19 cellular contexts compared by ENCODE assay signal in the genomic region with DNA sequence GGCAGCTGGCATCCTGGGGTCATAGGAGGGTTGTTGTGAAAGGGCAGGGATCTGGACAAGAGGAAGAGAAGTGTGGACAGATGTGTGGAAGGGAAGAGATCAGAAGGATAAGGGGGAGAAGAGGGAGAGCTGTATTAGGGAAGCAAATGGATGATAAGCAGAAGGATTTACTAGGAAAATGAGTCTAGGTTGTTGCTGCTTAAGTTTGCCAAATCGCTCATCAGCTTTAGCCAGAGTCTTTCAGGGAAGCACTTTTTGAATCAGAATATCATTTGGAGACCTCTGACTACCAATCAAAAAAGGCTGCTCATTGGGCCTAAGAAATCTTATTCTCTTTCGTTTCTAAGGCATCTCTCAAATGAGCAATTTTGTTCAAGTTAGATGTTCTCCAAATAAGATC. TPM values are rescaled to one million over a fixed set of nuclear protein-coding genes. Genes with fewer than 3 reads are reported as not detected.
DNase-seq lines count a peak whose midpoint lies in the region; ATAC-seq lines count a peak whose summit lies in the region.
"Had no signal": no experiment of that assay in that cellular context is flagged by ENCODE, and none has a peak within 500 bp of the region (broad histone marks: within the 10 kb centered on the region; RNA-seq: fewer than 3 reads in every experiment).

No MANE protein-coding gene starts in this region.

- H3K9me3 ChIP-seq in T-helper 17 cell (ENCODE audit: control insufficient read depth, low read length, poor library complexity, severe bottlenecking), result no peaks in the 10 kb centered on the region
- H3K9me3 ChIP-seq: suprapubic skin had no signal

- DNase-seq in activated naive CD4-positive, alpha-beta T cell treated with anti-CD3 and anti-CD28 coated beads, Interleukin-2, amount 50 U/mL, for 16 hours, result no peak
- DNase-seq in T-helper 17 cell (no peak), iPS-NIHi7 (ENCODE audit: extremely low spot score) (peak; percentile 1), A172 (ENCODE audit: low spot score) (no peak)
- DNase-seq in stimulated activated effector memory CD8-positive, alpha-beta T cell treated with anti-CD3 and anti-CD28 coated beads, Interleukin-12 subunit alpha, Interleukin-12 subunit beta, amount 100 ng/mL, for 72 hours (ENCODE audit: low spot score in 2 of 2), result no peak
- DNase-seq: activated CD4-positive, alpha-beta T cell treated with anti-CD3 and anti-CD28 coated beads for 1 hour; activated T-cell treated with anti-CD3 and anti-CD28 coated beads, Interleukin-2, amount 50 U/mL, for 1 hour; anterior cingulate cortex; effector memory CD4-positive, alpha-beta T cell; KBM-7; NCI-H1048; NCI-H2081 treated with DMSO at 0.1 percent for 48 hours; NCI-H524 treated with DMSO at 0.1 percent for 48 hours; SHP77 had no signal

- ATAC-seq in T-helper 17 cell (no peak), HG02981 (IDR thresholded peaks at IDR 0.05; ENCODE audit: unreplicated experiment) (no peak), HG03432 (IDR thresholded peaks at IDR 0.05; ENCODE audit: unreplicated experiment) (no peak)
- ATAC-seq in stimulated activated effector memory CD8-positive, alpha-beta T cell treated with anti-CD3 and anti-CD28 coated beads, Interleukin-12 subunit alpha, Interleukin-12 subunit beta, amount 100 ng/mL, for 72 hours, result no peak
- ATAC-seq: HCT116 had no signal

- no peaks in the 10 kb centered on the region for H3K9me3 Mint-ChIP-seq in activated naive CD4-positive, alpha-beta T cell treated with anti-CD3 and anti-CD28 coated beads, Interleukin-2, amount 50 U/mL, for 24 hours
- H3K9me3 Mint-ChIP-seq in stimulated activated effector memory CD8-positive, alpha-beta T cell treated with anti-CD3 and anti-CD28 coated beads, Interleukin-12 subunit alpha, Interleukin-12 subunit beta, amount 100 ng/mL, for 72 hours, result no peaks in the 10 kb centered on the region

- no peaks in the 10 kb centered on the region for H3K27me3 Mint-ChIP-seq in activated naive CD4-positive, alpha-beta T cell treated with anti-CD3 and anti-CD28 coated beads, Interleukin-2, amount 50 U/mL, for 24 hours
- H3K27me3 Mint-ChIP-seq in T-helper 17 cell, result no peaks in the 10 kb centered on the region

- peak overlapping the region; percentile 15 for H3K27ac Mint-ChIP-seq in activated naive CD4-positive, alpha-beta T cell treated with anti-CD3 and anti-CD28 coated beads, Interleukin-2, amount 50 U/mL, for 24 hours
- H3K27ac Mint-ChIP-seq in T-helper 17 cell, result peak overlapping the region; percentile 90
- peak overlapping the region; percentile 97 for H3K27ac Mint-ChIP-seq in stimulated activated effector memory CD8-positive, alpha-beta T cell treated with anti-CD3 and anti-CD28 coated beads, Interleukin-12 subunit alpha, Interleukin-12 subunit beta, amount 100 ng/mL, for 72 hours

- H3K4me1 Mint-ChIP-seq in activated naive CD4-positive, alpha-beta T cell treated with anti-CD3 and anti-CD28 coated beads, Interleukin-2, amount 50 U/mL, for 24 hours, result peaks cover 36% of the 10 kb centered on the region
- peaks cover 23% of the 10 kb centered on the region for H3K4me1 Mint-ChIP-seq in T-helper 17 cell
- peaks cover 58% of the 10 kb centered on the region for H3K4me1 Mint-ChIP-seq in stimulated activated effector memory CD8-positive, alpha-beta T cell treated with anti-CD3 and anti-CD28 coated beads, Interleukin-12 subunit alpha, Interleukin-12 subunit beta, amount 100 ng/mL, for 72 hours

- H3K4me3 Mint-ChIP-seq in activated naive CD4-positive, alpha-beta T cell treated with anti-CD3 and anti-CD28 coated beads, Interleukin-2, amount 50 U/mL, for 24 hours, result peak overlapping the region; percentile 93
- no peak overlapping the region for H3K4me3 Mint-ChIP-seq in T-helper 17 cell
- H3K4me3 Mint-ChIP-seq in stimulated activated effector memory CD8-positive, alpha-beta T cell treated with anti-CD3 and anti-CD28 coated beads, Interleukin-12 subunit alpha, Interleukin-12 subunit beta, amount 100 ng/mL, for 72 hours, result peak overlapping the region; percentile 96

- peaks cover 1% of the 10 kb centered on the region for H3K36me3 Mint-ChIP-seq in activated naive CD4-positive, alpha-beta T cell treated with anti-CD3 and anti-CD28 coated beads, Interleukin-2, amount 50 U/mL, for 24 hours
- H3K36me3 Mint-ChIP-seq in T-helper 17 cell (ENCODE audit: low read depth), result peaks cover 7% of the 10 kb centered on the region
- peaks cover 46% of the 10 kb centered on the region for H3K36me3 Mint-ChIP-seq in stimulated activated effector memory CD8-positive, alpha-beta T cell treated with anti-CD3 and anti-CD28 coated beads, Interleukin-12 subunit alpha, Interleukin-12 subunit beta, amount 100 ng/mL, for 72 hours

RNA-seq across cellular contexts. Expression of a gene that starts 2.6 kb away (rescaled TPM):
- total RNA-seq in T-helper 17 cell, result 10 to 100 TPM; 38.9 to 51.4 TPM
- 12.2 and 15.4 TPM in 2 replicates for total RNA-seq in A172 (2014; rRNA removed; shearing (Covaris generic))

RNA-seq across cellular contexts. Expression of a gene that starts 58.8 kb away (rescaled TPM):
- under 1 TPM in 1 of 2 donors, not detected in 1; 0.34 TPM for total RNA-seq in T-helper 17 cell
- total RNA-seq in A172 (2014; rRNA removed; shearing (Covaris generic)), result 0.38 and 5.3 TPM in 2 replicates

Comparison
In these comparisons a context has a peak if more than half of its experiments do, and no peak if none do; other contexts are left out.
1. H3K27ac Mint-ChIP-seq: peak in every context shown above with its lines; median percentile 97 in stimulated activated effector memory CD8-positive, alpha-beta T cell treated with anti-CD3 and anti-CD28 coated beads, Interleukin-12 subunit alpha, Interleukin-12 subunit beta, amount 100 ng/mL, for 72 hours; 90 in T-helper 17 cell; 15 in activated naive CD4-positive, alpha-beta T cell treated with anti-CD3 and anti-CD28 coated beads, Interleukin-2, amount 50 U/mL, for 24 hours.